In the genomic region with DNA sequence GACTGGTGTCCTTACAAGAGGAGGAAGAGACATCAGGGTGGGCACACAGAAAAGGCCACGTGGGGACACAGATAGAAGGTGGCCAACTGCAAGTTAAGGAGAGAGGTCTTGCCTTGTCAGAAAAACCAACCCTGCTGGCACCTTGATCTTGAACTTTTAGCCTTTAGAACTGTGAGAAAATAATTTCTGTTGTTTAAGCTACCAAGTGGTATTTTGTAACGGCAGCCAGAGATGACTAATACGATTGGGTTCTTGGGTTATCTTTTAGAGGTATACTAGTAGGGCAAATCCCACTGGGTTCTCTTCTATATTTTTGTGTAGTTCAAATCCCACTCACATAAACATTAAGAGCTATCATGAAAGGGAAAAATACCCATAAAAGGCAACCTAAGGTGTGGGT, we compare ENCODE assay signal across 2 cellular contexts.
TF ChIP-seq lines count a peak whose summit lies in the region.

No MANE protein-coding gene starts in this region.

TF ChIP-seq in SK-N-SH, 30 proteins besides CTCF, POLR2A, EP300 and RAD21:
- TF ChIP-seq SMC3 (IDR thresholded peaks at IDR 0.05; ENCODE audit: low read depth, low read length) (no peak), EZH2phosphoT487 (IDR thresholded peaks at IDR 0.05; ENCODE audit: borderline replicate concordance, low read depth) (no peak), IRF3 (IDR thresholded peaks at IDR 0.05; ENCODE audit: low read depth, low read length) (no peak), USF2 (IDR thresholded peaks at IDR 0.05; ENCODE audit: borderline replicate concordance, low read depth, low read length) (no peak), TAF1 (IDR thresholded peaks at IDR 0.05; ENCODE audit: borderline replicate concordance, low read depth, low read length) (no peak), MXI1 (IDR thresholded peaks at IDR 0.05; ENCODE audit: low read depth, low read length) (no peak), FOSL2 (IDR thresholded peaks at IDR 0.05; ENCODE audit: borderline replicate concordance, low read depth) (no peak), PBX3 (IDR thresholded peaks at IDR 0.05) (no peak), RCOR1 (IDR thresholded peaks at IDR 0.05; ENCODE audit: low read length) (no peak), REST (IDR thresholded peaks at IDR 0.05; ENCODE audit: low read depth, low read length) (no peak), YY1 (IDR thresholded peaks at IDR 0.05; ENCODE audit: low read depth) (no peak), TEAD4 (IDR thresholded peaks at IDR 0.05; ENCODE audit: borderline replicate concordance, insufficient read depth) (no peak), CHD2 (IDR thresholded peaks at IDR 0.05; ENCODE audit: low read length, partially characterized antibody) (no peak), RXRA (IDR thresholded peaks at IDR 0.05; ENCODE audit: borderline replicate concordance, low read depth) (no peak)
- TF ChIP-seq, protein P1, sequence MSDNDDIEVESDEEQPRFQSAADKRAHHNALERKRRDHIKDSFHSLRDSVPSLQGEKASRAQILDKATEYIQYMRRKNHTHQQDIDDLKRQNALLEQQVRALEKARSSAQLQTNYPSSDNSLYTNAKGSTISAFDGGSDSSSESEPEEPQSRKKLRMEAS (IDR thresholded peaks at IDR 0.05; ENCODE audit: low read depth), result no peak
- TF ChIP-seq, protein P2, sequence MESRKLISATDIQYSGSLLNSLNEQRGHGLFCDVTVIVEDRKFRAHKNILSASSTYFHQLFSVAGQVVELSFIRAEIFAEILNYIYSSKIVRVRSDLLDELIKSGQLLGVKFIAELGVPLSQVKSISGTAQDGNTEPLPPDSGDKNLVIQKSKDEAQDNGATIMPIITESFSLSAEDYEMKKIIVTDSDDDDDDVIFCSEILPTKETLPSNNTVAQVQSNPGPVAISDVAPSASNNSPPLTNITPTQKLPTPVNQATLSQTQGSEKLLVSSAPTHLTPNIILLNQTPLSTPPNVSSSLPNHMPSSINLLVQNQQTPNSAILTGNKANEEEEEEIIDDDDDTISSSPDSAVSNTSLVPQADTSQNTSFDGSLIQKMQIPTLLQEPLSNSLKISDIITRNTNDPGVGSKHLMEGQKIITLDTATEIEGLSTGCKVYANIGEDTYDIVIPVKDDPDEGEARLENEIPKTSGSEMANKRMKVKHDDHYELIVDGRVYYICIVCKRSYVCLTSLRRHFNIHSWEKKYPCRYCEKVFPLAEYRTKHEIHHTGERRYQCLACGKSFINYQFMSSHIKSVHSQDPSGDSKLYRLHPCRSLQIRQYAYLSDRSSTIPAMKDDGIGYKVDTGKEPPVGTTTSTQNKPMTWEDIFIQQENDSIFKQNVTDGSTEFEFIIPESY (IDR thresholded peaks at IDR 0.05; ENCODE audit: borderline replicate concordance, low read depth), result no peak

TF ChIP-seq in SK-N-SH treated with all-trans-retinoic acid at 6 μM for 48 hours, 23 proteins besides CTCF, POLR2A, EP300 and RAD21:
- no peak for TF ChIP-seq ZFP3 (CRISPR knock-in tag; IDR thresholded peaks at IDR 0.05)
- no peak for TF ChIP-seq GLIS3 (CRISPR knock-in tag; IDR thresholded peaks at IDR 0.05)
- no peak for TF ChIP-seq SNAI2 (CRISPR knock-in tag; IDR thresholded peaks at IDR 0.05)
- TF ChIP-seq TOX (CRISPR knock-in tag; IDR thresholded peaks at IDR 0.05; ENCODE audit: borderline replicate concordance), result no peak
- no peak for TF ChIP-seq ISL1 (CRISPR knock-in tag; IDR thresholded peaks at IDR 0.05)
- TF ChIP-seq ZNF565 (CRISPR knock-in tag; conservative IDR thresholded peaks at IDR 0.05; ENCODE audit: low read depth), result no peak
- TF ChIP-seq PPARA (CRISPR knock-in tag; IDR thresholded peaks at IDR 0.05; ENCODE audit: borderline replicate concordance), result no peak
